In the genomic region with DNA sequence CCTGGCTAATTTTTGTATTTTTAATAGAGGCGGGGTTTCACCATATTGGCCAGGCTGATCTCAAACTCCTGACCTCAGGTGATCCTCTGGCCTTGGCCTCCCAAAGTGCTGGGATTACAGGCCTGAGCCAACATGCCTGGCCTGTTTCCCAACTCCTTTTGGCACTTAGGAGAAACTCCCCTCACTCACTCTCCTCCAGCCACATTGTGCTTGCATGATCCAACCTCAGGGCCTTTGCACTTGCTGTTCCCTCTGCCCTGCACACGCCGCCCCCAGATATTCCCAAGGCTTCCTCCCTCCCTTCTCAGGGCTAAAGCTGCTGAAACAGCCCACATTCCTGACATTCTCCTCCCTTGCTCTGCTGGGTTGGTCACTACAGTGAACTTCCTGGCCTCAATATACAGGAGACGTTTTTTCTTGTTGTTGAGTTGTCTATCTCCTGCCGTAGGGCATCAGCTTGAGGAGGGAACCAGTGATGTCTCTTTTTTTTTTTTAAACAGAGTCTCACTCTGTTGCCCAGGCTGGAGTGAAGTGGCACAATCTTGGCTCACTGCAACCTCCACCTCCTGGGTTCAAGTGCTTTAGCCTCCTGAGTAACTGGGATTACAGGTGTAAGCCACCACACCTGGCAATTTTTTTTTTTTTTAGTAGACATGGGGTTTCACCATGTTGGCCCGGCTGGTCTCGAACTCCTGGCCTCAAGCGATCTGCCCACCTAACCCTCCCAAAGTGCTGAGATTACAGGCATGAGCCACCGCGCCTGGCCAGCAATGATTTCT, we compare ENCODE assay signal across 8 cellular contexts.
DNase-seq lines count a peak whose midpoint lies in the region; ATAC-seq and TF ChIP-seq lines count a peak whose summit lies in the region.
"Not testable (repeated sequence)": the region's sequence is repeated elsewhere in the genome, so short reads cannot be mapped to it uniquely, and the experiment has no call there.

No MANE protein-coding gene starts in this region.

- not testable (repeated sequence) for H3K9me3 Mint-ChIP-seq in activated naive CD4-positive, alpha-beta T cell treated with anti-CD3 and anti-CD28 coated beads, Interleukin-2, amount 50 U/mL, for 24 hours; natural killer cell treated with Interleukin-12 subunit alpha and Interleukin-12 subunit beta and Interleukin-15 and Interleukin-18, amount 100 ng/mL, for 72 hours

- POLR2A ChIA-PET in HCT116 (lab: Charles Lee), result not testable (repeated sequence)
- POLR2A ChIA-PET in PC-9 (lab: Charles Lee; ENCODE audit: unreplicated experiment), result interaction anchor here (0.6 kb wide), 1 partner anchor 34 kb away, joined by 3 read pairs; no protein-coding TSS in a partner anchor

- not testable (repeated sequence) for H3K27me3 ChIP-seq in HCT116 (ENCODE audit: insufficient read depth, low read length); PC-9 (ENCODE audit: insufficient read depth, low read depth); aorta (ENCODE audit: control insufficient read depth in 1 of 2, insufficient read depth in 2 of 2, low read length in 1 of 2)

- DNase-seq in COLO829 (ENCODE audit: low spot score) (peak; percentile 26), PC-9 (peak; percentile 37 to 52), dermis blood vessel endothelial cell (peak; percentile 39), hepatic stellate cell (ENCODE audit: low spot score) (peak; percentile 75), aorta (peak; percentile 2 to 47)
- not testable (repeated sequence) for DNase-seq in HCT116 (ENCODE audit: low read depth, low spot score); natural killer cell treated with Interleukin-12 subunit alpha and Interleukin-12 subunit beta and Interleukin-15 and Interleukin-18, amount 100 ng/mL, for 72 hours (ENCODE audit: low spot score)

- H2AFZ ChIP-seq in HCT116 (ENCODE audit: low read depth, low read length, poor library complexity, severe bottlenecking); PC-9: not testable (repeated sequence)

- TF ChIP-seq POLR2A in HCT116 (IDR thresholded peaks at IDR 0.05; ENCODE audit: borderline replicate concordance, extremely low read depth, insufficient read depth, insufficient read length), result not testable (repeated sequence)

- not testable (repeated sequence) for H3K36me3 Mint-ChIP-seq in activated naive CD4-positive, alpha-beta T cell treated with anti-CD3 and anti-CD28 coated beads, Interleukin-2, amount 50 U/mL, for 24 hours; natural killer cell treated with Interleukin-12 subunit alpha and Interleukin-12 subunit beta and Interleukin-15 and Interleukin-18, amount 100 ng/mL, for 72 hours

- H3K9ac ChIP-seq in HCT116 (ENCODE audit: low read length), result not testable (repeated sequence)

- H3F3A ChIP-seq in PC-9 (ENCODE audit: insufficient read depth, low read depth), result peaks cover 29% of the 10 kb centered on the region; the same call in 1 of the 2 replicates

- H3K27ac Mint-ChIP-seq in activated naive CD4-positive, alpha-beta T cell treated with anti-CD3 and anti-CD28 coated beads, Interleukin-2, amount 50 U/mL, for 24 hours, result peak overlapping the region; percentile 48
- peak overlapping the region; percentile 3 to 69 for H3K27ac Mint-ChIP-seq in natural killer cell treated with Interleukin-12 subunit alpha and Interleukin-12 subunit beta and Interleukin-15 and Interleukin-18, amount 100 ng/mL, for 72 hours

- not testable (repeated sequence) for H3K79me2 ChIP-seq in HCT116 (ENCODE audit: insufficient read depth, low read length); PC-9 (ENCODE audit: low read depth)

- H3K4me1 Mint-ChIP-seq in activated naive CD4-positive, alpha-beta T cell treated with anti-CD3 and anti-CD28 coated beads, Interleukin-2, amount 50 U/mL, for 24 hours, result not testable (repeated sequence)
- H3K4me1 Mint-ChIP-seq in natural killer cell treated with Interleukin-12 subunit alpha and Interleukin-12 subunit beta and Interleukin-15 and Interleukin-18, amount 100 ng/mL, for 72 hours (ENCODE audit: low read depth in 2 of 2), result peaks cover 56 to 69% of the 10 kb centered on the region in 2 donors

- not testable (repeated sequence) for H3K27me3 Mint-ChIP-seq in activated naive CD4-positive, alpha-beta T cell treated with anti-CD3 and anti-CD28 coated beads, Interleukin-2, amount 50 U/mL, for 24 hours
- peaks cover 20 to 39% of the 10 kb centered on the region in 2 donors for H3K27me3 Mint-ChIP-seq in natural killer cell treated with Interleukin-12 subunit alpha and Interleukin-12 subunit beta and Interleukin-15 and Interleukin-18, amount 100 ng/mL, for 72 hours

- BruUV-seq in HCT116 (replicated peaks; lab: Mats Ljungman, UMichigan); PC-9 (replicated peaks; lab: Mats Ljungman, UMichigan): not testable (repeated sequence)

- not testable (repeated sequence) for H3K9me3 ChIP-seq in HCT116 (ENCODE audit: control insufficient read depth in 1 of 2, insufficient read depth in 1 of 2, low read depth in 1 of 2, low read length in 2 of 2); PC-9 (ENCODE audit: insufficient read depth, low read depth); aorta (ENCODE audit: control insufficient read depth, low read length)

- TF ChIP-seq CTCF in HCT116 (IDR thresholded peaks at IDR 0.05 in 2 of 3, conservative IDR thresholded peaks at IDR 0.05 in 1 of 3; ENCODE audit: borderline replicate concordance in 1 of 3, insufficient read depth in 1 of 3, low read depth in 2 of 3, low read length in 2 of 3); PC-9 (conservative IDR thresholded peaks at IDR 0.05): not testable (repeated sequence)

- H3K36me3 ChIP-seq in HCT116 (ENCODE audit: control insufficient read depth in 1 of 2, insufficient read depth in 2 of 2, low read length in 2 of 2); PC-9 (ENCODE audit: low read depth); aorta (ENCODE audit: control insufficient read depth in 1 of 2, insufficient read depth in 2 of 2, low read length in 1 of 2): not testable (repeated sequence)

- H3K4me3 ChIP-seq in HCT116 (replicated peaks in 1 of 2; ENCODE audit: low read depth in 1 of 2, low read length in 2 of 2); PC-9; aorta (ENCODE audit: low read length in 2 of 2): not testable (repeated sequence)

- peak; percentile 53; the same call in 1 of the 2 replicates for ATAC-seq in HCT116
- not testable (repeated sequence) for ATAC-seq in natural killer cell treated with Interleukin-12 subunit alpha and Interleukin-12 subunit beta and Interleukin-15 and Interleukin-18, amount 100 ng/mL, for 72 hours; aorta (ENCODE audit: low FRiP score)

- H3K9me2 ChIP-seq in HCT116 (ENCODE audit: insufficient read depth); PC-9 (ENCODE audit: insufficient read depth): not testable (repeated sequence)

- H3K4me2 ChIP-seq in HCT116 (ENCODE audit: low read length), result peak overlapping the region; percentile 8; the same call in 1 of the 2 replicates
- not testable (repeated sequence) for H3K4me2 ChIP-seq in PC-9

- 89 to 90% methylated on average over 10 of the region's 10 CpGs for WGBS in aorta, 2 donors

- not testable (repeated sequence) for H3K4me3 Mint-ChIP-seq in activated naive CD4-positive, alpha-beta T cell treated with anti-CD3 and anti-CD28 coated beads, Interleukin-2, amount 50 U/mL, for 24 hours
- peak overlapping the region; percentile 28 for H3K4me3 Mint-ChIP-seq in natural killer cell treated with Interleukin-12 subunit alpha and Interleukin-12 subunit beta and Interleukin-15 and Interleukin-18, amount 100 ng/mL, for 72 hours

- not testable (repeated sequence) for H4K20me1 ChIP-seq in HCT116 (ENCODE audit: insufficient read depth); PC-9 (ENCODE audit: insufficient read depth)

- CTCF ChIA-PET in HCT116 (lab: Charles Lee), result not testable (repeated sequence)
- CTCF ChIA-PET in PC-9 (lab: Charles Lee), result interaction anchor here (0.7 kb wide), 1 partner anchor 349 kb away, joined by 3 read pairs; no protein-coding TSS in a partner anchor

- not testable (repeated sequence) for H3K4me1 ChIP-seq in HCT116 (ENCODE audit: control insufficient read depth in 1 of 2, insufficient read depth in 2 of 2, low read length in 2 of 2); aorta (ENCODE audit: control insufficient read depth in 1 of 2, insufficient read depth in 2 of 2, low read length in 2 of 2)
- peaks cover 20% of the 10 kb centered on the region for H3K4me1 ChIP-seq in PC-9 (replicated peaks; ENCODE audit: insufficient read depth)

- not testable (repeated sequence) for TF ChIP-seq RAD21 in HCT116 (IDR thresholded peaks at IDR 0.05; ENCODE audit: low read depth)

- H3K27ac ChIP-seq in HCT116 (ENCODE audit: low read depth, low read length); PC-9; aorta (ENCODE audit: low read depth in 1 of 2, low read length in 2 of 2): not testable (repeated sequence)

- RAD21 ChIA-PET in HCT116 (lab: Charles Lee; ENCODE audit: low non-redundant PET in 1 of 2, low total read pairs in 2 of 2, uncharacterized antibody in 2 of 2, unreplicated experiment in 2 of 2), result not testable (repeated sequence)

- intact Hi-C loops in HCT116 (cut with micrococcal nuclease); PC-9 (cut with micrococcal nuclease; ENCODE audit: unreplicated experiment); aorta (cut with DNase I): not testable (repeated sequence)
